In the genomic region with DNA sequence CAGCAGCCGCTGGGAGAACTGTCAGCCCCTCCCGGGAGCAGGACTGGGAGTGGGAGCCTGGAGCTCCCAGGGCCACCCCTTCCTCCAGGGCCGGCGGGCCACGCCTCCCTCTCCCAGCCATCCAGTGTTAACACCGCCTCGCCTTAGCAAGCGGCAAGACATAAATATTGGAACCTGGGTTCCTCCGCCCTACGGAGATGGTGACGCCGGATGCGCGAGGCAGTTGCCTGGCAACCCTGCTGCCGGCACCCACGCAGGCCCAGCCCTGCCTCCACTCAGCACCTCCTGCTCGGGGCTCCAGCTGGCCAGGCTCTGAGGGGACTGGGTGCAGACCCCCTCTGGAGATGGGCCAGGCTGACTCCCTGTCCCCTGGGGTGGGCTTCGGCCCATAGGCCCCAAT, we compare ENCODE assay signal across 11 cellular contexts. TPM values are rescaled to one million over a fixed set of nuclear protein-coding genes. Genes with fewer than 3 reads are reported as not detected.
DNase-seq lines count a peak whose midpoint lies in the region; ATAC-seq, FAIRE-seq and TF ChIP-seq lines count a peak whose summit lies in the region.
"Had no signal": no experiment of that assay in that cellular context is flagged by ENCODE, and none has a peak within 500 bp of the region (broad histone marks: within the 10 kb centered on the region; RNA-seq: fewer than 3 reads in every experiment).

No MANE protein-coding gene starts in this region.

- peak; percentile 45 to 47 for ATAC-seq in activated T-cell treated with anti-CD3 and anti-CD28 coated beads, Interleukin-2, amount 50 U/mL, for 72 hours (replicated peaks in 1 of 2)
- peak; percentile 59 to 81 for ATAC-seq in naive thymus-derived CD8-positive, alpha-beta T cell
- no peak for ATAC-seq in GM18519 (IDR thresholded peaks at IDR 0.05; ENCODE audit: low FRiP score, unreplicated experiment)
- ATAC-seq: psoas muscle had no signal

- H2AFZ ChIP-seq in OCI-LY7 (ENCODE audit: low read length): no peak overlapping the region

- no peak overlapping the region for H3K4me3 Mint-ChIP-seq in activated T-cell treated with anti-CD3 and anti-CD28 coated beads, Interleukin-2, amount 50 U/mL, for 72 hours
- no peak overlapping the region for H3K4me3 Mint-ChIP-seq in naive thymus-derived CD8-positive, alpha-beta T cell

- no peak overlapping the region for H3K27ac ChIP-seq in OCI-LY7 (ENCODE audit: low read depth, low read length, poor library complexity, severe bottlenecking)
- H3K27ac ChIP-seq: psoas muscle had no signal

- POLR2A ChIA-PET in naive thymus-derived CD8-positive, alpha-beta T cell (lab: Charles Lee): no interaction called here
- POLR2A ChIA-PET in OCI-LY7 (lab: Charles Lee): no interaction called here

- no peaks in the 10 kb centered on the region for H3K9me3 Mint-ChIP-seq in activated T-cell treated with anti-CD3 and anti-CD28 coated beads, Interleukin-2, amount 50 U/mL, for 72 hours
- H3K9me3 Mint-ChIP-seq in naive thymus-derived CD8-positive, alpha-beta T cell: no peaks in the 10 kb centered on the region

- CTCF ChIA-PET in OCI-LY7 (lab: Charles Lee; ENCODE audit: unreplicated experiment): no interaction called here

- H4K20me1 ChIP-seq in OCI-LY7 (ENCODE audit: insufficient read depth, low read length): no peaks in the 10 kb centered on the region

- H3K27ac Mint-ChIP-seq in activated T-cell treated with anti-CD3 and anti-CD28 coated beads, Interleukin-2, amount 50 U/mL, for 72 hours: no peak overlapping the region
- H3K27ac Mint-ChIP-seq in naive thymus-derived CD8-positive, alpha-beta T cell: no peak overlapping the region

- TF ChIP-seq POLR2A in GM12892 (IDR thresholded peaks at IDR 0.05; ENCODE audit: low read depth, low read length): no peak

- no peaks in the 10 kb centered on the region for H3K27me3 Mint-ChIP-seq in activated T-cell treated with anti-CD3 and anti-CD28 coated beads, Interleukin-2, amount 50 U/mL, for 72 hours (ENCODE audit: low read depth)
- H3K27me3 Mint-ChIP-seq in naive thymus-derived CD8-positive, alpha-beta T cell: no peaks in the 10 kb centered on the region

- no peak overlapping the region for H3K4me2 ChIP-seq in OCI-LY7 (ENCODE audit: low read length)

- H3K9me2 ChIP-seq in OCI-LY7 (ENCODE audit: insufficient read depth, low read length): no peaks in the 10 kb centered on the region

- peaks cover 3% of the 10 kb centered on the region for H3K4me1 ChIP-seq in OCI-LY7 (ENCODE audit: insufficient read depth, low read length, poor library complexity, severe bottlenecking)
- H3K4me1 ChIP-seq: psoas muscle had no signal

- no peak for FAIRE-seq in GM12892 (lab: Jason Lieb, UNC)

- H3K9me3 ChIP-seq in OCI-LY7 (ENCODE audit: low read length): no peaks in the 10 kb centered on the region
- H3K9me3 ChIP-seq: psoas muscle had no signal

- no peaks in the 10 kb centered on the region for H3K4me1 Mint-ChIP-seq in activated T-cell treated with anti-CD3 and anti-CD28 coated beads, Interleukin-2, amount 50 U/mL, for 72 hours (ENCODE audit: low read depth)
- peaks cover 0 to 2% (median 0%) of the 10 kb centered on the region in 4 donors for H3K4me1 Mint-ChIP-seq in naive thymus-derived CD8-positive, alpha-beta T cell

- peak; percentile 32 for DNase-seq in COLO829 (ENCODE audit: low spot score)
- peak; percentile 34 for DNase-seq in HK-2 (ENCODE audit: unreplicated experiment)
- peak; percentile 12 to 20 for DNase-seq in activated T-cell treated with anti-CD3 and anti-CD28 coated beads, Interleukin-2, amount 50 U/mL, for 72 hours
- DNase-seq in naive thymus-derived CD8-positive, alpha-beta T cell: peak in 5 of 10 donors; percentile 6 to 44 (median 25)
- DNase-seq in islet precursor cell: no peak
- DNase-seq in GM12892 (ENCODE audit: insufficient read length): no peak
- DNase-seq in OCI-LY7 (ENCODE audit: low spot score): no peak
- DNase-seq: NCI-H446, psoas muscle had no signal

- H3K4me3 ChIP-seq in OCI-LY7 (ENCODE audit: low read depth, low read length, poor library complexity, severe bottlenecking): no peak overlapping the region
- H3K4me3 ChIP-seq: psoas muscle had no signal

- intact Hi-C loops in OCI-LY7 (cut with micrococcal nuclease; ENCODE audit: unreplicated experiment): no loop called here

- H3K36me3 ChIP-seq in OCI-LY7 (ENCODE audit: insufficient read depth, low read length): no peaks in the 10 kb centered on the region

- TF ChIP-seq CTCF in OCI-LY7 (conservative IDR thresholded peaks at IDR 0.05; ENCODE audit: low read length): no peak

- no TSS peak for BruUV-seq in OCI-LY7 (replicated peaks; lab: Mats Ljungman, UMichigan)

- H3K36me3 Mint-ChIP-seq in activated T-cell treated with anti-CD3 and anti-CD28 coated beads, Interleukin-2, amount 50 U/mL, for 72 hours (ENCODE audit: insufficient read depth in 2 of 2): no peaks in the 10 kb centered on the region
- no peaks in the 10 kb centered on the region for H3K36me3 Mint-ChIP-seq in naive thymus-derived CD8-positive, alpha-beta T cell

- no peaks in the 10 kb centered on the region for H3K79me2 ChIP-seq in OCI-LY7 (ENCODE audit: insufficient read depth, low read depth, low read length)

RNA-seq across cellular contexts. Expression of a gene that starts 27.4 kb away (rescaled TPM):
- under 1 TPM; 0.48 to 0.79 TPM for total RNA-seq in activated T-cell treated with anti-CD3 and anti-CD28 coated beads, Interleukin-2, amount 50 U/mL, for 72 hours
- total RNA-seq in naive thymus-derived CD8-positive, alpha-beta T cell: 1 to 10 TPM; 2.3 to 2.7 TPM
- 1 to 10 TPM in 1 of 3 donors, under 1 TPM in 2; 0.03 to 1.8 (median 0.95) TPM for polyA plus RNA-seq in naive thymus-derived CD8-positive, alpha-beta T cell
- not detected for polyA plus RNA-seq in GM12892 (2012; ENCODE audit: missing spikeins)
- total RNA-seq in OCI-LY7 (2014; rRNA removed; shearing (Covaris generic)): not detected in 2 replicates
- total RNA-seq in OCI-LY7 (2022): not detected in 2 replicates

RNA-seq across cellular contexts. Expression of a gene that starts 29.4 kb away (rescaled TPM):
- not detected for total RNA-seq in activated T-cell treated with anti-CD3 and anti-CD28 coated beads, Interleukin-2, amount 50 U/mL, for 72 hours
- total RNA-seq in naive thymus-derived CD8-positive, alpha-beta T cell: not detected
- polyA plus RNA-seq in naive thymus-derived CD8-positive, alpha-beta T cell: not detected
- polyA plus RNA-seq in GM12892 (2012; ENCODE audit: missing spikeins): not detected
- total RNA-seq in OCI-LY7 (2014; rRNA removed; shearing (Covaris generic)): not detected in 2 replicates
- total RNA-seq in OCI-LY7 (2022): not detected in 2 replicates
- total RNA-seq: psoas muscle had no signal
- polyA plus RNA-seq: psoas muscle had no signal

RNA-seq across cellular contexts. Expression of a gene that starts 52.9 kb away (rescaled TPM):
- total RNA-seq in activated T-cell treated with anti-CD3 and anti-CD28 coated beads, Interleukin-2, amount 50 U/mL, for 72 hours: not detected
- not detected for total RNA-seq in naive thymus-derived CD8-positive, alpha-beta T cell
- polyA plus RNA-seq in naive thymus-derived CD8-positive, alpha-beta T cell: not detected
- not detected for polyA plus RNA-seq in GM12892 (2012; ENCODE audit: missing spikeins)
- not detected in 2 replicates for total RNA-seq in OCI-LY7 (2014; rRNA removed; shearing (Covaris generic))
- total RNA-seq in OCI-LY7 (2022): not detected in 2 replicates
- polyA plus RNA-seq: thymus had no signal

Comparison
In these comparisons a context has a peak if more than half of its experiments do, and no peak if none do; other contexts are left out.
1. DNase-seq: peak in COLO829 (single experiment), HK-2 (single experiment) and activated T-cell treated with anti-CD3 and anti-CD28 coated beads, Interleukin-2, amount 50 U/mL, for 72 hours (2 of 2); none in islet precursor cell (single experiment), GM12892 (single experiment) and OCI-LY7 (single experiment).